8 cellular contexts compared by ENCODE assay signal in the genomic region with DNA sequence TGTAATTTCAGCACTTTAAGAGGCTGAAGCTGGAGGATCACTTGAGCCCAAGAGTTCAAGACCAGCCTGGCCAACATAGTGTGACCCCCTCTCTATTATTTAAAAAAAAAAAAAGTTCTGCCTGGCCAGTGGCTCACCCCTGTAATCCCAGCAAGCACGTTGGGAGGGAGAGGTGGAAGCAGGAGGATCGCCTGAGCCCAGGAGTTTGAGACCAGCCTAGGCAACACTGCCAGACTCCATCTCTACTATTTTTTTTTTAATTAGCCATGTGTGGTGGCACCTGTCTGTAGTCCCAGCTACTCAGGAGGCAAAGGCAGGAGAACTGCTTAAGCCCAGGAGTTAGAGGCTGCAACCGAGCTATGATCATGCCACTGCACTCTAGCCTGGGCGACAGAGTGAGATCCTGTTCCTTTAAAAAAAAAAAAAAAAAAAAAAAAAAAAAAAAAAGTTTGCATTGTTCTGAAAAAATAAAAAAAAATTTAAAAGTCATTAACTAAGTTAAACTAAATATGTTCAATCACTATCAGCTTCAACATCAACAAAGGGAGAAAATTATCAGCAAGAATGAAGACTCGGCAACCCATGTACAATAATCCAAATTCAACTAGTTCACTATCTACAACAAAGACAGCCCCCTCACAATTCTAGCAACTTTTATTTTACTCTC. TPM values are rescaled to one million over a fixed set of nuclear protein-coding genes. Genes with fewer than 3 reads are reported as not detected.
A peak's percentile ranks its signal among the peaks of the same experiment; 100 is the strongest.
DNase-seq lines count a peak whose midpoint lies in the region; ATAC-seq and TF ChIP-seq lines count a peak whose summit lies in the region.

No MANE protein-coding gene starts in this region.

- H2AFZ ChIP-seq in Loucy (ENCODE audit: low read length), result no peak overlapping the region

- H3K4me2 ChIP-seq in BLaER1, result peak overlapping the region; percentile 91
- peak overlapping the region; percentile 91 for H3K4me2 ChIP-seq in Loucy (ENCODE audit: low read depth, low read length, poor library complexity, severe bottlenecking)

- peaks cover 2% of the 10 kb centered on the region for H3K9me3 Mint-ChIP-seq in neural crest cell

- peak overlapping the region; percentile 96 for H3K27ac Mint-ChIP-seq in neural crest cell (ENCODE audit: unreplicated experiment)

- TF ChIP-seq CTCF in Loucy (conservative IDR thresholded peaks at IDR 0.05; ENCODE audit: low read length) (no peak), neural crest cell (conservative IDR thresholded peaks at IDR 0.05) (no peak), omental fat pad (IDR thresholded peaks at IDR 0.05) (no peak)

- H3F3A ChIP-seq in Loucy (ENCODE audit: low read depth), result no peaks in the 10 kb centered on the region

- peak overlapping the region; percentile 100 for H3K4me3 Mint-ChIP-seq in neural crest cell

- H3K9ac ChIP-seq in BLaER1 (peak overlapping the region; percentile 98), Loucy (ENCODE audit: low read depth, low read length, poor library complexity, severe bottlenecking) (peak overlapping the region; percentile 97)

- peaks cover 5% of the 10 kb centered on the region; the same call in 1 of the 2 replicates for H3K36me3 ChIP-seq in BLaER1
- H3K36me3 ChIP-seq in Loucy (ENCODE audit: insufficient read depth, low read length), result no peaks in the 10 kb centered on the region
- no peaks in the 10 kb centered on the region for H3K36me3 ChIP-seq in effector memory CD4-positive, alpha-beta T cell (ENCODE audit: control insufficient read depth, insufficient read depth, low read length)

- H3K9me2 ChIP-seq in Loucy (replicated peaks; ENCODE audit: low read depth, low read length), result no peaks in the 10 kb centered on the region

- H3K4me1 ChIP-seq in BLaER1 (peaks cover 26% of the 10 kb centered on the region), Loucy (ENCODE audit: insufficient read depth, low read length, poor library complexity, severe bottlenecking) (peaks cover 31% of the 10 kb centered on the region)
- H3K4me1 ChIP-seq in effector memory CD4-positive, alpha-beta T cell (ENCODE audit: control insufficient read depth, insufficient read depth, low read length, poor library complexity, severe bottlenecking), result peaks cover 6% of the 10 kb centered on the region

- peaks cover 69% of the 10 kb centered on the region for H3K79me2 ChIP-seq in Loucy (ENCODE audit: insufficient read depth, low read length)

- H3K4me3 ChIP-seq in BLaER1, result peak overlapping the region; percentile 88
- peak overlapping the region; percentile 86 for H3K4me3 ChIP-seq in Loucy (ENCODE audit: low read length, poor library complexity, severe bottlenecking)
- peak overlapping the region; percentile 100 for H3K4me3 ChIP-seq in effector memory CD4-positive, alpha-beta T cell (ENCODE audit: insufficient read depth, low read depth, low read length, poor library complexity, severe bottlenecking)

- H3K9me3 ChIP-seq in BLaER1, result no peaks in the 10 kb centered on the region
- no peaks in the 10 kb centered on the region for H3K9me3 ChIP-seq in Loucy (ENCODE audit: insufficient read depth, low read depth, low read length)
- no peaks in the 10 kb centered on the region for H3K9me3 ChIP-seq in effector memory CD4-positive, alpha-beta T cell (ENCODE audit: control insufficient read depth, low read length)

- H3K4me1 Mint-ChIP-seq in neural crest cell, result peaks cover 45% of the 10 kb centered on the region

- H3K27me3 Mint-ChIP-seq in neural crest cell (ENCODE audit: low read depth), result no peaks in the 10 kb centered on the region

- peaks cover 7% of the 10 kb centered on the region for H3K36me3 Mint-ChIP-seq in neural crest cell (ENCODE audit: low read depth)

- H3K27me3 ChIP-seq in BLaER1, result no peaks in the 10 kb centered on the region
- peaks cover 6% of the 10 kb centered on the region for H3K27me3 ChIP-seq in Loucy (ENCODE audit: insufficient read depth, low read length, poor library complexity, severe bottlenecking)
- H3K27me3 ChIP-seq in effector memory CD4-positive, alpha-beta T cell (replicated peaks; ENCODE audit: control insufficient read depth, insufficient read depth, low read length, poor library complexity, severe bottlenecking), result no peaks in the 10 kb centered on the region

- H3K27ac ChIP-seq in BLaER1, result peak overlapping the region; percentile 98
- H3K27ac ChIP-seq in effector memory CD4-positive, alpha-beta T cell (ENCODE audit: insufficient read depth, low read length, poor library complexity, severe bottlenecking), result peak overlapping the region; percentile 99

- ATAC-seq in omental fat pad (ENCODE audit: low FRiP score) (no peak), HG03108 (IDR thresholded peaks at IDR 0.05; ENCODE audit: unreplicated experiment) (no peak)

- no peak for DNase-seq in effector memory CD4-positive, alpha-beta T cell
- DNase-seq in neural crest cell (ENCODE audit: low read depth, low spot score), result no peak
- no peak for DNase-seq in dedifferentiated amniotic fluid mesenchymal stem cell (ENCODE audit: extremely low spot score)
- DNase-seq in omental fat pad (ENCODE audit: low spot score), result no peak
- no peak for DNase-seq in effector CD8-positive, alpha-beta T cell (lab: John Stamatoyannopoulos, UW)

- H4K20me1 ChIP-seq in BLaER1 (peaks cover 62% of the 10 kb centered on the region), Loucy (ENCODE audit: insufficient read depth, low read length, poor library complexity, severe bottlenecking) (peaks cover 49% of the 10 kb centered on the region)

RNA-seq across cellular contexts. Expression of gene RAF1, which starts 1.9 kb away (rescaled TPM):
- total RNA-seq in neural crest cell (123 and 124 TPM in 2 replicates), omental fat pad (100 to 1,000 TPM in 2 of 4 donors, 10 to 100 TPM in 2; 83.4 to 120 (median 106) TPM)
